10 cellular contexts compared by ENCODE assay signal in the genomic region with DNA sequence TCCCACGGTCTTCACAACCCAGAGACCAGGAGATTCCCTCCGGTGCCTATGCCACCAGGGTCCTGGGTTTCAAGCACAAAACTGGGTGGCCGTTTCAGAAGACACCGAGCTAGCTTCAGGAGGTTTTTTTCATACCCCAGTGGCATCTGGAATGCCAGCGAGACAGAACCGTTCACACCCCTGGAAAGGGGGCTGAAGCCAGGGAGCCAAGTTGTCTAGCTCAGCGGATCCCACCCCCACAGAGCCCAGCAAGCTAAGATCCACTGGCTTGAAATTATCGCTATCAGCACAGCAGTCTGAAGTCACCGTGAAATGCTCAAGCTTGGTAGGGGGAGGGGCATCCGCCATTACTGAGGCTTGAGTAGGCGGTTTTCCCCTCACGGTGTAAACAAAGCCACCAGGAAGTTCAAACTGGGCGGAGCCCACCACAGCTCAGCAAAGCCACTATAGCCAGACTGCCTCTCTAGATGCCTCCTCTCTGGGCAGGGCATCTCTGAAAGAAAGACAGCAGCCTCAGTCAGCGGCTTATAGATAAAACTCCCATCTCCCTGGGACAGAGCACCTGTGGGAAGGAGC. TPM values are rescaled to one million over a fixed set of nuclear protein-coding genes. Genes with fewer than 3 reads are reported as not detected.
DNase-seq lines count a peak whose midpoint lies in the region; ATAC-seq and TF ChIP-seq lines count a peak whose summit lies in the region.
"Not testable (repeated sequence)": the region's sequence is repeated elsewhere in the genome, so short reads cannot be mapped to it uniquely, and the experiment has no call there.
"Had no signal": no experiment of that assay in that cellular context is flagged by ENCODE, and none has a peak within 500 bp of the region (broad histone marks: within the 10 kb centered on the region; RNA-seq: fewer than 3 reads in every experiment).

No MANE protein-coding gene starts in this region.

- CTCF ChIA-PET in activated CD8-positive, alpha-beta memory T cell treated with anti-CD3 and anti-CD28 coated beads, Interleukin-2, amount 10 ng/mL, durations not matched to agents 7 days and 5 days (lab: Charles Lee); activated naive CD4-positive, alpha-beta T cell treated with anti-CD3 and anti-CD28 coated beads, Interleukin-2, amount 10 ng/mL, durations not matched to agents 7 days and 5 days (lab: Charles Lee): not testable (repeated sequence)

- H3K4me3 ChIP-seq in MM.1S (ENCODE audit: low read length), result not testable (repeated sequence)

- H3F3A ChIP-seq in MM.1S (ENCODE audit: insufficient read depth, low read length), result not testable (repeated sequence)

- H3K4me1 Mint-ChIP-seq in activated CD8-positive, alpha-beta memory T cell treated with anti-CD3 and anti-CD28 coated beads, Interleukin-2, amount 10 ng/mL, durations not matched to agents 7 days and 5 days; activated naive CD4-positive, alpha-beta T cell treated with anti-CD3 and anti-CD28 coated beads, Interleukin-2, amount 10 ng/mL, durations not matched to agents 7 days and 5 days; natural killer cell: not testable (repeated sequence)

- H3K79me2 ChIP-seq in MM.1S (ENCODE audit: low read length), result not testable (repeated sequence)

- H3K27ac ChIP-seq in MM.1S (ENCODE audit: low read length), result not testable (repeated sequence)

- DNase-seq in DMS53 treated with DMSO at 0.1 percent for 48 hours (lab: John Stamatoyannopoulos, UW; ENCODE audit: unreplicated experiment), result peak; percentile 46
- peak; percentile 39 for DNase-seq in MM.1S
- peak; percentile 25 for DNase-seq in NCI-H82 (lab: John Stamatoyannopoulos, UW)
- DNase-seq in T-helper 9 cell, result peak; percentile 20
- DNase-seq in activated CD8-positive, alpha-beta memory T cell treated with anti-CD3 and anti-CD28 coated beads, Interleukin-2, amount 10 ng/mL, durations not matched to agents 7 days and 5 days, result peak; percentile 40
- DNase-seq in activated naive CD4-positive, alpha-beta T cell treated with anti-CD3 and anti-CD28 coated beads, Interleukin-2, amount 10 ng/mL, durations not matched to agents 7 days and 5 days, result peak; percentile 25
- not testable (repeated sequence) for DNase-seq in natural killer cell

- 0 out of 2 replicates have a peak overlapping the region, but pooled peaks have one; percentile 23 for H2AFZ ChIP-seq in MM.1S (ENCODE audit: low read length)

- H3K27me3 ChIP-seq in MM.1S (replicated peaks; ENCODE audit: insufficient read depth, low read length), result not testable (repeated sequence)

- intact Hi-C loops in natural killer cell (cut with micrococcal nuclease), result not testable (repeated sequence)

- H3K4me2 ChIP-seq in MM.1S (ENCODE audit: low read depth, low read length), result peak overlapping the region; percentile 27; the same call in 1 of the 2 replicates

- H3K27ac Mint-ChIP-seq in activated CD8-positive, alpha-beta memory T cell treated with anti-CD3 and anti-CD28 coated beads, Interleukin-2, amount 10 ng/mL, durations not matched to agents 7 days and 5 days; activated naive CD4-positive, alpha-beta T cell treated with anti-CD3 and anti-CD28 coated beads, Interleukin-2, amount 10 ng/mL, durations not matched to agents 7 days and 5 days; natural killer cell: not testable (repeated sequence)

- H4K20me1 ChIP-seq in MM.1S (ENCODE audit: insufficient read depth, low read length), result not testable (repeated sequence)

- not testable (repeated sequence) for H3K36me3 Mint-ChIP-seq in activated CD8-positive, alpha-beta memory T cell treated with anti-CD3 and anti-CD28 coated beads, Interleukin-2, amount 10 ng/mL, durations not matched to agents 7 days and 5 days; activated naive CD4-positive, alpha-beta T cell treated with anti-CD3 and anti-CD28 coated beads, Interleukin-2, amount 10 ng/mL, durations not matched to agents 7 days and 5 days; natural killer cell

- ATAC-seq in activated CD8-positive, alpha-beta memory T cell treated with anti-CD3 and anti-CD28 coated beads, Interleukin-2, amount 10 ng/mL, durations not matched to agents 7 days and 5 days; natural killer cell: not testable (repeated sequence)

- not testable (repeated sequence) for H3K9me2 ChIP-seq in MM.1S (replicated peaks; ENCODE audit: insufficient read depth, low read length)

- not testable (repeated sequence) for H3K9ac ChIP-seq in MM.1S (ENCODE audit: low read length)

- not testable (repeated sequence) for H3K9me3 ChIP-seq in MM.1S (replicated peaks; ENCODE audit: insufficient read depth, low read length)

- H3K36me3 ChIP-seq in MM.1S (replicated peaks; ENCODE audit: insufficient read depth, low read length), result not testable (repeated sequence)

- H3K4me1 ChIP-seq in MM.1S (ENCODE audit: low read length), result not testable (repeated sequence)

- not testable (repeated sequence) for TF ChIP-seq CTCF in MM.1S (IDR thresholded peaks at IDR 0.05; ENCODE audit: low read length); natural killer cell (IDR thresholded peaks at IDR 0.05)

- not testable (repeated sequence) for H3K9me3 Mint-ChIP-seq in activated CD8-positive, alpha-beta memory T cell treated with anti-CD3 and anti-CD28 coated beads, Interleukin-2, amount 10 ng/mL, durations not matched to agents 7 days and 5 days (ENCODE audit: low read depth); activated naive CD4-positive, alpha-beta T cell treated with anti-CD3 and anti-CD28 coated beads, Interleukin-2, amount 10 ng/mL, durations not matched to agents 7 days and 5 days; natural killer cell

- H3K4me3 Mint-ChIP-seq in activated CD8-positive, alpha-beta memory T cell treated with anti-CD3 and anti-CD28 coated beads, Interleukin-2, amount 10 ng/mL, durations not matched to agents 7 days and 5 days; activated naive CD4-positive, alpha-beta T cell treated with anti-CD3 and anti-CD28 coated beads, Interleukin-2, amount 10 ng/mL, durations not matched to agents 7 days and 5 days: not testable (repeated sequence)
- peak overlapping the region; percentile 57 for H3K4me3 Mint-ChIP-seq in natural killer cell

- H3K27me3 Mint-ChIP-seq in activated CD8-positive, alpha-beta memory T cell treated with anti-CD3 and anti-CD28 coated beads, Interleukin-2, amount 10 ng/mL, durations not matched to agents 7 days and 5 days; activated naive CD4-positive, alpha-beta T cell treated with anti-CD3 and anti-CD28 coated beads, Interleukin-2, amount 10 ng/mL, durations not matched to agents 7 days and 5 days; natural killer cell (ENCODE audit: low read depth in 2 of 2): not testable (repeated sequence)

RNA-seq across cellular contexts. Expression of a gene that starts 40.1 kb away (rescaled TPM):
- not detected for total RNA-seq in activated CD8-positive, alpha-beta memory T cell treated with anti-CD3 and anti-CD28 coated beads, Interleukin-2, amount 10 ng/mL, durations not matched to agents 7 days and 5 days
- total RNA-seq in natural killer cell, result 100 to 1,000 TPM in 1 of 3 donors, under 1 TPM in 1, not detected in 1; 0.15 to 505 TPM
- total RNA-seq: activated naive CD4-positive, alpha-beta T cell treated with anti-CD3 and anti-CD28 coated beads, Interleukin-2, amount 50 U/mL, for 72 hours; CD8-positive, alpha-beta T cell; epithelial cell of proximal tubule had no signal
